In the genomic region with DNA sequence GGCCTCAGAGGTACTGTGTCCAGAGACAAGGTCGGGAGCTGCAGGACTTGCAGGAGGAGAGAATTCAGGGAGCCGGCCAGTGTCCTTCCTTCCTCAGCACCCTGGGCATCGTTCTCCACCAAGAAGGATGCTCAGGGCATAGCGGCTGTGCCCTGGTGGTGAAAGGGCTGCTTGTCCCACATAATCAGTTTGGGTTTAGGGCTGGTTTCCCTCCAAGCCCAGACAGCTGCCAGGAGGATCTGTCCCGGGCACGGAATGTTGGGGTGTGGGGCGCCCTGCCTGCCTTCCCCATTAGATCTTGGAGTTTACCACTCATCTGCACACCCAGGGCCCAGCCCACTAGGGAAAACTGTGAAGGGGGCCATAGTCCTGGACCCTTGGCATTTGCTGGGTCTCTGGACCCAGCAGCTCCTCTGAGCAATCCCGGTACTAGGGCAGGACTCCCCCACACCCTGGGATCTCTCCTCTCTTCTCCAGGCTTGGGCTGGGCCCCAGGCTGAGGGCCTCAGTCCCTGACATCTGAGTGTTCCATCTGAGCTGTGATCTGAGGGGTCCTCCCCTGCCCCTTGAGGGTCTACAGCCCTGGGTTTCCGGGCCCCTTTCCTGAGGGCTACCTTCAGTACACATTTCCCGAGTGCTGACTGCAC, we compare ENCODE assay signal across 2 cellular contexts.
TF ChIP-seq lines count a peak whose summit lies in the region.

No MANE protein-coding gene starts in this region.

TF ChIP-seq in GM23338, 12 proteins besides CTCF, POLR2A, EP300 and RAD21 (continued from another document and continues in another):
- TF ChIP-seq REST (IDR thresholded peaks at IDR 0.05; ENCODE audit: unreplicated experiment) = no peak
- TF ChIP-seq ZNF331 (CRISPR knock-in tag; IDR thresholded peaks at IDR 0.05; ENCODE audit: low read depth) = no peak
- no peak for TF ChIP-seq STAT1 (IDR thresholded peaks at IDR 0.05; ENCODE audit: unreplicated experiment)
- TF ChIP-seq JUNB (IDR thresholded peaks at IDR 0.05; ENCODE audit: unreplicated experiment) = no peak
- no peak for TF ChIP-seq NANOG (IDR thresholded peaks at IDR 0.05; ENCODE audit: borderline replicate concordance)
- no peak for TF ChIP-seq EZH2phosphoT487 (IDR thresholded peaks at IDR 0.05; ENCODE audit: unreplicated experiment)
- TF ChIP-seq ETS1 (IDR thresholded peaks at IDR 0.05) = no peak
- no peak for TF ChIP-seq ZNF462 (CRISPR knock-in tag; IDR thresholded peaks at IDR 0.05)

TF ChIP-seq in WTC11, 78 proteins besides CTCF, POLR2A, EP300 and RAD21 (continued from another document):
- no peak for TF ChIP-seq ZNF219 (CRISPR knock-in tag; IDR thresholded peaks at IDR 0.05; ENCODE audit: borderline replicate concordance)
- TF ChIP-seq ZNF532 (CRISPR knock-in tag; IDR thresholded peaks at IDR 0.05; ENCODE audit: borderline replicate concordance) = no peak
TF ChIP-seq in WTC11: peak in this region for 0.
